ENCODE assay signal across 1 cellular context in genomic region chr22:19786264-19786585, GRCh38.
TF ChIP-seq lines count a peak whose summit lies in the region.

No MANE protein-coding gene starts in this region.

TF ChIP-seq in K562, 482 proteins besides CTCF, POLR2A, EP300 and RAD21 (continued from another document):
- TF ChIP-seq HMGXB4 (CRISPR knock-in tag; IDR thresholded peaks at IDR 0.05) (0 out of 2 replicates have a peak, but pooled peaks have one; percentile 24), ZNF274 (IDR thresholded peaks at IDR 0.05; ENCODE audit: borderline replicate concordance, low read depth, low read length) (no peak)
TF ChIP-seq in K562: peak in this region for 2.
